ENCODE assay signal across 26 cellular contexts in genomic region chr9:16594787-16595186, GRCh38.
"Had no signal": no experiment of that assay in that cellular context is flagged by ENCODE, and none has a peak within 500 bp of the region (broad histone marks: within the 10 kb centered on the region; RNA-seq: fewer than 3 reads in every experiment).

No MANE protein-coding gene starts in this region.

- DNase-seq: hippocampal formation; left colon; left lung; lower lobe of right lung; mammary epithelial cell; mesenchymal stem cell; naive thymus-derived CD8-positive, alpha-beta T cell; occipital lobe; retina; right cardiac atrium; sigmoid colon; small intestine; spleen; stimulated activated CD4-positive, alpha-beta T cell treated with anti-CD3 and anti-CD28 coated beads, Interleukin-4, amount 100 ng/mL, for 24 hours; stimulated activated naive CD4-positive, alpha-beta T cell; tibial artery; trophoblast cell; upper lobe of right lung had no signal

- H3K36me3 ChIP-seq: left lung, lower lobe of right lung, neutrophil, prostate gland, sigmoid colon, spleen, suprapubic skin, thoracic aorta, tibial artery, upper lobe of right lung had no signal

- H3K36me3 Mint-ChIP-seq: naive thymus-derived CD8-positive, alpha-beta T cell; stimulated activated effector memory CD8-positive, alpha-beta T cell treated with anti-CD3 and anti-CD28 coated beads, Interleukin-12 subunit alpha, Interleukin-12 subunit beta, amount 100 ng/mL, for 72 hours had no signal

- H3K4me3 ChIP-seq: left lung, lower lobe of right lung, prostate gland, sigmoid colon, spleen, suprapubic skin, thoracic aorta, tibial artery, upper lobe of right lung had no signal

- H3K27me3 ChIP-seq: left lung, neutrophil, sigmoid colon, spleen, suprapubic skin, tibial artery, upper lobe of right lung had no signal

- H3K4me1 ChIP-seq: left lung, lower lobe of right lung, prostate gland, spleen, suprapubic skin, tibial artery, upper lobe of right lung had no signal

- H3K27ac Mint-ChIP-seq: naive thymus-derived CD8-positive, alpha-beta T cell; stimulated activated effector memory CD8-positive, alpha-beta T cell treated with anti-CD3 and anti-CD28 coated beads, Interleukin-12 subunit alpha, Interleukin-12 subunit beta, amount 100 ng/mL, for 72 hours; stimulated activated naive CD8-positive, alpha-beta T cell treated with anti-CD3 and anti-CD28 coated beads, Interleukin-15, Interleukin-2, amounts not matched to agents 100 ng/mL and 50 ng/mL, for 24 hours had no signal

- H3K4me3 Mint-ChIP-seq: naive thymus-derived CD8-positive, alpha-beta T cell; nephron; neural crest cell; stimulated activated effector memory CD8-positive, alpha-beta T cell treated with anti-CD3 and anti-CD28 coated beads, Interleukin-12 subunit alpha, Interleukin-12 subunit beta, amount 100 ng/mL, for 72 hours; stimulated activated naive CD8-positive, alpha-beta T cell treated with anti-CD3 and anti-CD28 coated beads, Interleukin-15, Interleukin-2, amounts not matched to agents 100 ng/mL and 50 ng/mL, for 24 hours had no signal

- H3K9me3 ChIP-seq: left lung, lower lobe of right lung, neutrophil, prostate gland, sigmoid colon, suprapubic skin, thoracic aorta, tibial artery, upper lobe of right lung had no signal

- H3K27ac ChIP-seq: left lung, lower lobe of right lung, neutrophil, prostate gland, sigmoid colon, spleen, suprapubic skin, thoracic aorta, tibial artery, upper lobe of right lung had no signal

- ATAC-seq: left colon; left lung; lower lobe of right lung; naive thymus-derived CD8-positive, alpha-beta T cell; right cardiac atrium; stimulated activated effector memory CD8-positive, alpha-beta T cell treated with anti-CD3 and anti-CD28 coated beads, Interleukin-12 subunit alpha, Interleukin-12 subunit beta, amount 100 ng/mL, for 72 hours; upper lobe of right lung had no signal

- H3K4me1 Mint-ChIP-seq: naive thymus-derived CD8-positive, alpha-beta T cell; neural crest cell; stimulated activated effector memory CD8-positive, alpha-beta T cell treated with anti-CD3 and anti-CD28 coated beads, Interleukin-12 subunit alpha, Interleukin-12 subunit beta, amount 100 ng/mL, for 72 hours had no signal

- H3K27me3 Mint-ChIP-seq: stimulated activated naive CD8-positive, alpha-beta T cell treated with anti-CD3 and anti-CD28 coated beads, Interleukin-15, Interleukin-2, amounts not matched to agents 100 ng/mL and 50 ng/mL, for 24 hours had no signal

- H3K9me3 Mint-ChIP-seq: naive thymus-derived CD8-positive, alpha-beta T cell; nephron; neural crest cell had no signal
